ENCODE assay signal across 8 cellular contexts in the genomic region with DNA sequence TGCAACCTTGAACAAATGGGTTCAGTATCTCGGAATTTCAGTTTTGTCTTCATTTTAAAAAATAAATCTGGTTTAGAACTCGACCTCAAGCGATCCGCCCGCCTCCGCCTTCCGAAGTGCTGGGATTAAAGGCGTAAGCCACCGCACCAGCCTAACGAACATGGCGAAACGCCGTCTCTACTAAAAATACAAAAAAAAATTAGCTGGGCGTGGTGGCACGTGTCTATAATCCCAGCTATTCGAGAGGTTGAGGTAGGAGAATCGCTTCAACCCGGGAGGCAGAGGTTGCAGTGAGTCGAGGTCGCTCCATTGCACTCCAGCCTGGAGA. TPM values are rescaled to one million over a fixed set of nuclear protein-coding genes. Genes with fewer than 3 reads are reported as not detected.
A peak's percentile ranks its signal among the peaks of the same experiment; 100 is the strongest.
DNase-seq lines count a peak whose midpoint lies in the region; TF ChIP-seq lines count a peak whose summit lies in the region.

No MANE protein-coding gene starts in this region.

- no peaks in the 10 kb centered on the region for H3K4me1 ChIP-seq in ES-I3 (ENCODE audit: insufficient read depth, low read length)
- no peaks in the 10 kb centered on the region for H3K4me1 ChIP-seq in prostate gland (replicated peaks)

- H3K4me3 ChIP-seq in SU-DHL-6 (ENCODE audit: insufficient read depth, low read length, poor library complexity, severe bottlenecking) (peak overlapping the region; percentile 75), fibroblast of mammary gland (ENCODE audit: control insufficient read depth, low read depth, low read length) (peak overlapping the region; percentile 76), prostate gland (peak overlapping the region; percentile 74 to 82)

- H3K79me2 ChIP-seq in SU-DHL-6 (ENCODE audit: insufficient read depth, low read length) = no peaks in the 10 kb centered on the region

- H3K9me2 ChIP-seq in SU-DHL-6 (replicated peaks; ENCODE audit: insufficient read depth, low read length) = no peaks in the 10 kb centered on the region

- TF ChIP-seq CTCF in SU-DHL-6 (IDR thresholded peaks at IDR 0.05; ENCODE audit: insufficient read depth, low read length, poor library complexity, severe bottlenecking) (no peak), fibroblast of mammary gland (conservative IDR thresholded peaks at IDR 0.05; ENCODE audit: control insufficient read depth, insufficient read depth, low read depth, low read length) (no peak), prostate gland (IDR thresholded peaks at IDR 0.05) (no peak)

- TF ChIP-seq POLR2A in prostate gland (IDR thresholded peaks at IDR 0.05) = no peak

- WGBS in prostate gland = 2% methylated on average over 20 of the region's 20 CpGs

- peak overlapping the region; percentile 79 for H2AFZ ChIP-seq in SU-DHL-6 (ENCODE audit: low read depth, low read length, severe bottlenecking)

- intact Hi-C loops in prostate gland (cut with DNase I) = loop anchor here (5.0 to 10.0 kb wide), 2 partner anchors 54 to 253 kb away; a partner anchor contains a TSS

- H3K9ac ChIP-seq in ES-I3 (ENCODE audit: low read depth, low read length) (peak overlapping the region; percentile 81), SU-DHL-6 (ENCODE audit: low read length) (peak overlapping the region; percentile 73)

- DNase-seq in fibroblast of mammary gland (ENCODE audit: low read depth) (no peak), prostate gland (ENCODE audit: low spot score) (no peak), SKM-1 (lab: John Stamatoyannopoulos, UW; ENCODE audit: unreplicated experiment) (no peak), germinal center (ENCODE audit: low spot score) (no peak), NCI-H446 (lab: John Stamatoyannopoulos, UW) (no peak)
- no peak for DNase-seq in activated CD4-positive, alpha-beta T cell treated with anti-CD3 and anti-CD28 coated beads for 4 hours

- H4K20me1 ChIP-seq in SU-DHL-6 (ENCODE audit: low read depth, low read length) = no peaks in the 10 kb centered on the region

- peak overlapping the region; percentile 54 for H3K4me2 ChIP-seq in SU-DHL-6 (ENCODE audit: low read depth, low read length, poor library complexity, severe bottlenecking)

- H3K27ac ChIP-seq in SU-DHL-6 (ENCODE audit: low read depth, low read length) (peak overlapping the region; percentile 56), prostate gland (peak overlapping the region; percentile 90 to 94)

- H3K9me3 ChIP-seq in ES-I3 (ENCODE audit: control insufficient read depth, insufficient read depth, low read length) (peaks cover 6% of the 10 kb centered on the region), SU-DHL-6 (ENCODE audit: insufficient read depth, low read length) (no peaks in the 10 kb centered on the region), prostate gland (no peaks in the 10 kb centered on the region)

- H3K27me3 ChIP-seq in SU-DHL-6 (ENCODE audit: low read length) = no peaks in the 10 kb centered on the region
- H3K27me3 ChIP-seq in prostate gland (replicated peaks; ENCODE audit: insufficient read depth) = no peaks in the 10 kb centered on the region

- no peaks in the 10 kb centered on the region for H3F3A ChIP-seq in SU-DHL-6 (ENCODE audit: insufficient read depth)

- H3K36me3 ChIP-seq in ES-I3 (ENCODE audit: insufficient read depth, low read length) = peaks cover 21% of the 10 kb centered on the region
- peaks cover 32% of the 10 kb centered on the region for H3K36me3 ChIP-seq in SU-DHL-6 (ENCODE audit: low read length)
- peaks cover 0 to 16% of the 10 kb centered on the region in 2 donors for H3K36me3 ChIP-seq in prostate gland

RNA-seq across cellular contexts. Expression of a gene that starts 0.6 kb away (rescaled TPM):
- 10 to 100 TPM; 20.0 to 25.0 TPM for total RNA-seq in prostate gland

RNA-seq across cellular contexts. Expression of a gene that starts 1.1 kb away (rescaled TPM):
- total RNA-seq in prostate gland = 1 to 10 TPM; 1.2 to 6.3 TPM

RNA-seq across cellular contexts. Expression of a gene that starts 56.0 kb away (rescaled TPM):
- 10 to 100 TPM; 18.1 to 38.1 TPM for total RNA-seq in prostate gland
